ENCODE assay signal across 25 cellular contexts in the genomic region with DNA sequence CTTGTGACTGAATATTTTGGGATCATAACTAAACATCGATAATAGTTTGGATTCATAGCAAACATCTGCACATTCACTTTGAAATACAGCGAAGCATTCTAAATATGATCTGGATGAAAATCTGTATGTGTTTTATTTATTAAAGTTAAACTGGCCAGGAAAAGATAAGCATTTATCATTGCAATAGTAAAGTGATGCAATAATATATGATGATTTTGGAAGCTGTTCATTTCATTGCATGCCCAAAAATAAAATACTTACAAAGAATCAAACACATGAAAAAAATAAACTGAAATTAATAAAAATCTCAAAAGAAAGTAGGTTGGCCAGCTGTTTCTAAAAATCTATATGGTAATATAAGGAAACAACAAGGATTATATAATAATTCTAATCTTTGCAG. TPM values are rescaled to one million over a fixed set of nuclear protein-coding genes. Genes with fewer than 3 reads are reported as not detected.
DNase-seq lines count a peak whose midpoint lies in the region; ATAC-seq, FAIRE-seq and TF ChIP-seq lines count a peak whose summit lies in the region.
"Had no signal": no experiment of that assay in that cellular context is flagged by ENCODE, and none has a peak within 500 bp of the region (broad histone marks: within the 10 kb centered on the region; RNA-seq: fewer than 3 reads in every experiment).

No MANE protein-coding gene starts in this region.

- H3K27me3 Mint-ChIP-seq in nephron progenitor cell (ENCODE audit: low read depth, poor library complexity), result peaks cover 3% of the 10 kb centered on the region

- intact Hi-C loops in IMR-90 (cut with micrococcal nuclease), result loop anchor here (5.0 kb wide), 2 partner anchors 153 to 763 kb away; no protein-coding TSS in a partner anchor

- H2BK5ac ChIP-seq in IMR-90 (ENCODE audit: low read depth, low read length, poor library complexity, severe bottlenecking), result no peak overlapping the region

- peak overlapping the region; percentile 61 for H3K4me3 Mint-ChIP-seq in nephron progenitor cell

- no peaks in the 10 kb centered on the region for H3K27me3 ChIP-seq in IMR-90 (ENCODE audit: control insufficient read depth, insufficient read depth, low read length)
- H3K27me3 ChIP-seq: thyroid gland had no signal

- no peak overlapping the region for H2AK5ac ChIP-seq in IMR-90 (ENCODE audit: low read depth, low read length)

- POLR2A ChIA-PET in IMR-90 (lab: Charles Lee; ENCODE audit: unreplicated experiment), result no interaction called here

- H3K9me3 Mint-ChIP-seq in nephron progenitor cell, result no peaks in the 10 kb centered on the region
- H3K9me3 Mint-ChIP-seq: immature natural killer cell; stimulated activated naive CD8-positive, alpha-beta T cell treated with anti-CD3 and anti-CD28 coated beads, Interleukin-15, Interleukin-2, amounts not matched to agents 100 ng/mL and 50 ng/mL, for 24 hours; T-helper 2 cell treated with Interferon-gamma antibody and Interleukin-4, amounts not matched to agents 5 μg/mL and 100 μg/mL, for 36 hours had no signal

- no TSS peak for BruUV-seq in IMR-90 (replicated peaks; lab: Mats Ljungman, UMichigan)

- peaks cover 2% of the 10 kb centered on the region; the same call in 1 of the 2 replicates for H3K4me1 ChIP-seq in IMR-90 (ENCODE audit: control insufficient read depth, insufficient read depth, low read length)

- no peak overlapping the region for H2BK20ac ChIP-seq in IMR-90 (ENCODE audit: low read depth, low read length)

- CTCF ChIA-PET in IMR-90 (lab: Yijun Ruan, JAX), result no interaction called here

- no peak overlapping the region for H3K9ac ChIP-seq in IMR-90 (ENCODE audit: low read depth, low read length)

- peak; percentile 55 for FAIRE-seq in A204.1 (lab: Jason Lieb, UNC)
- FAIRE-seq: bronchial epithelial cell, H54, K562 had no signal

- peaks cover 4% of the 10 kb centered on the region for H3K36me3 Mint-ChIP-seq in nephron progenitor cell (ENCODE audit: low read depth)
- H3K36me3 Mint-ChIP-seq: immature natural killer cell had no signal

- no peak overlapping the region for H3K27ac Mint-ChIP-seq in nephron progenitor cell
- H3K27ac Mint-ChIP-seq: immature natural killer cell; stimulated activated naive CD8-positive, alpha-beta T cell treated with anti-CD3 and anti-CD28 coated beads, Interleukin-15, Interleukin-2, amounts not matched to agents 100 ng/mL and 50 ng/mL, for 24 hours; T-helper 2 cell treated with Interferon-gamma antibody and Interleukin-4, amounts not matched to agents 5 μg/mL and 100 μg/mL, for 36 hours had no signal

- dilution Hi-C loops in IMR-90 (cut with HindIII; ENCODE audit: low sequenced_read_pairs, unreplicated experiment), result no loop called here

- no peak overlapping the region for H2BK120ac ChIP-seq in IMR-90 (ENCODE audit: low read depth, low read length)

- H3K23ac ChIP-seq in IMR-90 (ENCODE audit: low read depth, low read length), result peak overlapping the region; percentile 29; the same call in 1 of the 2 replicates

- no peak overlapping the region for H3K4me3 ChIP-seq in IMR-90 (ENCODE audit: insufficient read depth, low read depth, low read length)
- H3K4me3 ChIP-seq: K562 had no signal

- ATAC-seq in IMR-90 (ENCODE audit: low read depth), result no peak
- ATAC-seq: heart left ventricle, K562 had no signal

- H3K79me1 ChIP-seq in IMR-90 (ENCODE audit: low read depth in 1 of 2, low read length in 2 of 2), result peaks cover 11 to 18% of the 10 kb centered on the region in 2 experiments

- no peak for TF ChIP-seq POLR2A in IMR-90 (IDR thresholded peaks at IDR 0.05; ENCODE audit: low read depth, low read length)

- no peak overlapping the region for H2AK9ac ChIP-seq in IMR-90 (replicated peaks; ENCODE audit: low read depth, low read length, poor library complexity)

- WGBS in IMR-90 (ENCODE audit: extremely low coverage in 2 of 2, insufficient read length in 1 of 2), 2 experiments, result no CpG with 5 or more reads among the region's 2 CpGs

- H3K14ac ChIP-seq in IMR-90 (replicated peaks; ENCODE audit: low read depth, low read length), result no peak overlapping the region; the same call in 1 of the 2 replicates

- no peak overlapping the region for H3K4ac ChIP-seq in IMR-90 (ENCODE audit: low read depth, low read length)

- H2AFZ ChIP-seq in IMR-90 (replicated peaks; ENCODE audit: low read length, poor library complexity), result no peak overlapping the region

- no peaks in the 10 kb centered on the region for H4K20me1 ChIP-seq in IMR-90 (ENCODE audit: insufficient read depth, low read length)

- H4K91ac ChIP-seq in IMR-90 (ENCODE audit: insufficient read depth, low read depth, low read length), result no peak overlapping the region; the same call in 1 of the 2 replicates

- in situ Hi-C loops in IMR-90 (cut with MboI; ENCODE audit: low sequenced_read_pairs), result no loop called here

- no peak overlapping the region for H3K56ac ChIP-seq in IMR-90 (ENCODE audit: extremely low read depth, insufficient read depth, low read length)

- H4K5ac ChIP-seq in IMR-90 (ENCODE audit: low read depth, low read length), result no peak overlapping the region

- peaks cover 65% of the 10 kb centered on the region for H3K4me1 Mint-ChIP-seq in nephron progenitor cell

- no peak overlapping the region for H3K4me2 ChIP-seq in IMR-90 (ENCODE audit: low read depth, low read length)

- TF ChIP-seq RAD21 in IMR-90 (IDR thresholded peaks at IDR 0.05; ENCODE audit: low read length), result no peak

- peak overlapping the region in 1 of 2 experiments; percentile 45; a peak in 1 of 4 replicates for H4K8ac ChIP-seq in IMR-90 (ENCODE audit: low read depth in 2 of 2, low read length in 2 of 2)

- DNase-seq in IMR-90 (no peak), epithelial cell of prostate (ENCODE audit: low read depth, low spot score) (no peak), nephron progenitor cell (no peak), kidney glomerular epithelial cell (lab: John Stamatoyannopoulos, UW) (no peak), GM03348 (ENCODE audit: low spot score) (no peak), SIG-M5 (lab: John Stamatoyannopoulos, UW) (no peak), SIG-M5 treated with dmso at 0.1 percent for 504 hours (lab: John Stamatoyannopoulos, UW; ENCODE audit: unreplicated experiment) (no peak)
- DNase-seq: activated CD4-positive, alpha-beta T cell treated with anti-CD3 and anti-CD28 coated beads, Interleukin-2, amount 50 U/mL, for 48 hours; activated effector memory CD4-positive, alpha-beta T cell treated with anti-CD3 and anti-CD28 coated beads, Interleukin-2, amount 50 U/mL, for 16 hours; EL; heart left ventricle; immature natural killer cell; NCI-H1436 treated with DMSO at 0.1 percent for 48 hours; retina; stimulated activated CD4-positive, alpha-beta T cell treated with anti-CD3 and anti-CD28 coated beads, Interleukin-12 subunit alpha, Interleukin-12 subunit beta, amount 100 ng/mL, for 4 hours; stimulated activated CD4-positive, alpha-beta T cell treated with anti-CD3 and anti-CD28 coated beads, Interleukin-4, amount 100 ng/mL, for 4 hours; thyroid gland had no signal

- TF ChIP-seq CTCF in IMR-90 (conservative IDR thresholded peaks at IDR 0.05; ENCODE audit: low read depth, low read length), result no peak
- TF ChIP-seq CTCF in nephron progenitor cell (IDR thresholded peaks at IDR 0.05), result no peak

- H3K36me3 ChIP-seq in IMR-90 (ENCODE audit: control insufficient read depth, insufficient read depth, low read length), result no peaks in the 10 kb centered on the region
- H3K36me3 ChIP-seq: heart left ventricle, thyroid gland had no signal

- no peak overlapping the region for H2BK15ac ChIP-seq in IMR-90 (ENCODE audit: low read depth, low read length)

- H3K27ac ChIP-seq in IMR-90 (ENCODE audit: insufficient read depth, low read length), result no peak overlapping the region
- H3K27ac ChIP-seq in epithelial cell of prostate, result peak overlapping the region; percentile 83
- H3K27ac ChIP-seq: C4-2B, SK-N-MC had no signal

- no peak overlapping the region for H3K18ac ChIP-seq in IMR-90 (ENCODE audit: low read depth, low read length)

- H3K9me3 ChIP-seq in IMR-90 (ENCODE audit: control insufficient read depth, insufficient read depth, low read length), result no peaks in the 10 kb centered on the region
- H3K9me3 ChIP-seq: heart left ventricle, thyroid gland had no signal

- peaks cover 7% of the 10 kb centered on the region for H3K9me1 ChIP-seq in IMR-90 (ENCODE audit: insufficient read depth, low read length)

TF ChIP-seq in IMR-90, 13 proteins besides CTCF, POLR2A, EP300 and RAD21:
- no peak for TF ChIP-seq RCOR1 (IDR thresholded peaks at IDR 0.05; ENCODE audit: insufficient replicate concordance, low read length)
- TF ChIP-seq CEBPB (IDR thresholded peaks at IDR 0.05; ENCODE audit: low read depth, low read length), result peak; percentile 77

RNA-seq across cellular contexts. Expression of gene PRDM5, which starts 1.9 kb away (rescaled TPM):
- total RNA-seq in IMR-90 (2012; rRNA removed), result 10.8 and 12.8 TPM in 2 replicates
- polyA plus RNA-seq in IMR-90 (2012; rRNA removed), result 3.6 and 4.1 TPM in 2 replicates
- polyA plus RNA-seq in IMR-90 (2012; cell fraction: cytosol; rRNA removed), result 1.3 and 2.1 TPM in 2 replicates
- 1.8 and 10.7 TPM in 2 replicates for polyA plus RNA-seq in IMR-90 (2012; cell fraction: nucleus; rRNA removed; ENCODE audit: low replicate concordance)
- total RNA-seq: K562 had no signal
- polyA plus RNA-seq: K562 had no signal
